Comparison of ENCODE assay signal across 9 cellular contexts in the genomic region with DNA sequence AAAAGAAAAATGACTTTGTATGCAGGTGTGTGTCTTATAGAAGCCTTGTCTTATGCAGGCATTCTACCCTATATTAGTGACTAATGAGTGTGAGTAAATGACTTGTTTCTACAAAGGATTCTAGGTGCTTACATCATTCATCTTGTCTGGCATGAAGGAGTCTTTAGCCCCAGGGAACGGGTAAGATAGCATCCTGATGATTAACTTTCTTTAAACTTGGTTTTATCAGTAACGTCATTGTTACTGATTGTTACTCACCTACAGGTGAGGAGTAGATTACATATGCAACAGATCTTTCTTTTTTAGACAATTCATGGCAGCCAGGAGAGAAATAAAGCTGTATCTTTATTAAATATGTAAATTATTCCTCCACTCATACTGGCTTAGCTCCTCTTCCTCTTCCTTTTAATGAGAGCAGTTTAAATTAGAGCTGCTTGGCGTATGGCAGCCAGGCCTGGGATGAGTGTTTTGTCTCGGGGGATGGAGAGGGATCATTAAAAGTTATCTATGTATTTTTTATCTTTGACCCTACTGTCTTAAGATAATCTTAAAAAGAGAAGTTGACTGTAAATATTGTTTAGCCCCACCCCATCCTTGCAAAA. TPM values are rescaled to one million over a fixed set of nuclear protein-coding genes. Genes with fewer than 3 reads are reported as not detected.
DNase-seq lines count a peak whose midpoint lies in the region; ATAC-seq, FAIRE-seq and TF ChIP-seq lines count a peak whose summit lies in the region.
"Had no signal": no experiment of that assay in that cellular context is flagged by ENCODE, and none has a peak within 500 bp of the region (broad histone marks: within the 10 kb centered on the region; RNA-seq: fewer than 3 reads in every experiment).

No MANE protein-coding gene starts in this region.

- no peak for TF ChIP-seq POLR2A in erythroblast (IDR thresholded peaks at IDR 0.05; ENCODE audit: low read length)

- CTCF ChIA-PET in Calu3 (lab: Charles Lee): interaction anchor here (1.3 to 1.6 kb wide), 3 partner anchors 24 to 58 kb away, joined by 3 to 5 read pairs (median 5); no protein-coding TSS in a partner anchor

- H3K4me3 Mint-ChIP-seq in Calu3 (ENCODE audit: low read depth, unreplicated experiment): no peak overlapping the region
- H3K4me3 Mint-ChIP-seq in stimulated activated effector memory CD8-positive, alpha-beta T cell treated with anti-CD3 and anti-CD28 coated beads, Interleukin-12 subunit alpha, Interleukin-12 subunit beta, amount 100 ng/mL, for 72 hours: no peak overlapping the region
- H3K4me3 Mint-ChIP-seq: activated CD8-positive, alpha-beta T cell treated with anti-CD3 and anti-CD28 coated beads for 36 hours had no signal

- H3K27me3 Mint-ChIP-seq in Calu3 (ENCODE audit: unreplicated experiment): no peaks in the 10 kb centered on the region
- H3K27me3 Mint-ChIP-seq: activated CD8-positive, alpha-beta T cell treated with anti-CD3 and anti-CD28 coated beads for 36 hours had no signal

- H3K27ac ChIP-seq in VCaP: peak overlapping the region; percentile 84
- H3K27ac ChIP-seq in pancreas: peak overlapping the region in 1 of 4 donors; percentile 62

- no peaks in the 10 kb centered on the region for H3K9me3 Mint-ChIP-seq in Calu3 (ENCODE audit: low read depth, unreplicated experiment)
- H3K9me3 Mint-ChIP-seq in stimulated activated effector memory CD8-positive, alpha-beta T cell treated with anti-CD3 and anti-CD28 coated beads, Interleukin-12 subunit alpha, Interleukin-12 subunit beta, amount 100 ng/mL, for 72 hours: no peaks in the 10 kb centered on the region
- H3K9me3 Mint-ChIP-seq: activated CD8-positive, alpha-beta T cell treated with anti-CD3 and anti-CD28 coated beads for 36 hours had no signal

- H3K27me3 ChIP-seq in pancreas: no peaks in the 10 kb centered on the region

- 55 to 56% methylated on average over 4 of the region's 4 CpGs for WGBS in pancreas, 2 donors

- no peak for TF ChIP-seq CTCF in Calu3 (IDR thresholded peaks at IDR 0.05; ENCODE audit: unreplicated experiment)
- TF ChIP-seq CTCF in VCaP (conservative IDR thresholded peaks at IDR 0.05): no peak
- TF ChIP-seq CTCF in pancreas (IDR thresholded peaks at IDR 0.05): no peak

- peak overlapping the region; percentile 15 for H3K27ac Mint-ChIP-seq in Calu3 (ENCODE audit: unreplicated experiment)
- H3K27ac Mint-ChIP-seq in stimulated activated effector memory CD8-positive, alpha-beta T cell treated with anti-CD3 and anti-CD28 coated beads, Interleukin-12 subunit alpha, Interleukin-12 subunit beta, amount 100 ng/mL, for 72 hours: no peak overlapping the region
- H3K27ac Mint-ChIP-seq: activated CD8-positive, alpha-beta T cell treated with anti-CD3 and anti-CD28 coated beads for 36 hours had no signal

- no TSS peak for BruUV-seq in Calu3 (replicated peaks; lab: Mats Ljungman, UMichigan)

- DNase-seq in Calu3 (no peak), glomerular visceral epithelial cell (ENCODE audit: extremely low spot score) (peak; percentile 12), pancreas (no peak), erythroblast (lab: John Stamatoyannopoulos, UW) (no peak), DMS79 (lab: John Stamatoyannopoulos, UW) (no peak), nucleus accumbens (lab: John Stamatoyannopoulos, UW) (no peak)
- DNase-seq in stimulated activated effector memory CD8-positive, alpha-beta T cell treated with anti-CD3 and anti-CD28 coated beads, Interleukin-12 subunit alpha, Interleukin-12 subunit beta, amount 100 ng/mL, for 72 hours (ENCODE audit: low spot score in 2 of 2): no peak
- DNase-seq: activated CD8-positive, alpha-beta T cell treated with anti-CD3 and anti-CD28 coated beads for 36 hours had no signal

- intact Hi-C loops in Calu3 (cut with micrococcal nuclease; ENCODE audit: unreplicated experiment): loop anchor here (1.0 to 2.0 kb wide), 2 partner anchors 61 to 124 kb away; no protein-coding TSS in a partner anchor
- intact Hi-C loops in pancreas (cut with DNase I): no loop called here

- H3K36me3 Mint-ChIP-seq in Calu3 (ENCODE audit: insufficient read depth, unreplicated experiment): peaks cover 4% of the 10 kb centered on the region
- no peaks in the 10 kb centered on the region for H3K36me3 Mint-ChIP-seq in stimulated activated effector memory CD8-positive, alpha-beta T cell treated with anti-CD3 and anti-CD28 coated beads, Interleukin-12 subunit alpha, Interleukin-12 subunit beta, amount 100 ng/mL, for 72 hours

- peaks cover 17% of the 10 kb centered on the region for H3K4me1 Mint-ChIP-seq in Calu3 (ENCODE audit: low read depth, unreplicated experiment)
- no peaks in the 10 kb centered on the region for H3K4me1 Mint-ChIP-seq in stimulated activated effector memory CD8-positive, alpha-beta T cell treated with anti-CD3 and anti-CD28 coated beads, Interleukin-12 subunit alpha, Interleukin-12 subunit beta, amount 100 ng/mL, for 72 hours

- no peaks in the 10 kb centered on the region for H3K36me3 ChIP-seq in pancreas

- peaks cover 0 to 13% (median 3%) of the 10 kb centered on the region in 3 donors for H3K4me1 ChIP-seq in pancreas

- no peaks in the 10 kb centered on the region for H3K9me3 ChIP-seq in pancreas

- no peak overlapping the region for H3K4me3 ChIP-seq in pancreas

- no peak for FAIRE-seq in pancreas (lab: Jason Lieb, UNC)

- peak in 3 of 4 donors; percentile 13 to 41 (median 23) for ATAC-seq in pancreas
- no peak for ATAC-seq in stimulated activated effector memory CD8-positive, alpha-beta T cell treated with anti-CD3 and anti-CD28 coated beads, Interleukin-12 subunit alpha, Interleukin-12 subunit beta, amount 100 ng/mL, for 72 hours
- ATAC-seq: activated CD8-positive, alpha-beta T cell treated with anti-CD3 and anti-CD28 coated beads for 36 hours had no signal

RNA-seq across cellular contexts. Expression of a gene that starts 57.2 kb away (rescaled TPM):
- 388 and 437 TPM in 2 replicates for total RNA-seq in Calu3 (2022)
- 10 to 100 TPM; 35.0 to 79.7 (median 60.3) TPM for total RNA-seq in pancreas
- 10 to 100 TPM; 16.3 to 36.7 TPM for polyA plus RNA-seq in pancreas
